8 cellular contexts compared by ENCODE assay signal in genomic region chr13:51832471-51833152, GRCh38. TPM values are rescaled to one million over a fixed set of nuclear protein-coding genes. Genes with fewer than 3 reads are reported as not detected.
DNase-seq lines count a peak whose midpoint lies in the region; ATAC-seq, FAIRE-seq and TF ChIP-seq lines count a peak whose summit lies in the region.

No MANE protein-coding gene starts in this region.

- H3K4me3 ChIP-seq in PC-3 (ENCODE audit: low read length), result no peak overlapping the region
- H3K4me3 ChIP-seq in ascending aorta, result no peak overlapping the region

- peaks cover 2% of the 10 kb centered on the region for H3K27me3 Mint-ChIP-seq in mesothelial cell of epicardium (ENCODE audit: low read depth)

- CTCF ChIA-PET in PC-3 (lab: Charles Lee), result no interaction called here

- H3K4me2 ChIP-seq in PC-3 (ENCODE audit: low read length), result no peak overlapping the region

- H3K27ac ChIP-seq in PC-3 (ENCODE audit: low read length) (no peak overlapping the region), ascending aorta (no peak overlapping the region)

- ATAC-seq in GM18502 (IDR thresholded peaks at IDR 0.05; ENCODE audit: poor library complexity, unreplicated experiment) (peak; percentile 84), HG02981 (IDR thresholded peaks at IDR 0.05; ENCODE audit: unreplicated experiment) (peak; percentile 68), PC-3 (0 out of 2 replicates have a peak, but pooled peaks have one; percentile 46)

- H4K20me1 ChIP-seq in PC-3 (ENCODE audit: low read length), result no peaks in the 10 kb centered on the region

- H3K36me3 ChIP-seq in PC-3 (ENCODE audit: low read depth, low read length) (no peaks in the 10 kb centered on the region), ascending aorta (no peaks in the 10 kb centered on the region)

- H3K79me2 ChIP-seq in PC-3 (ENCODE audit: low read length), result no peaks in the 10 kb centered on the region

- H3K27me3 ChIP-seq in PC-3 (ENCODE audit: low read length) (0 out of 2 replicates have a peak, but pooled peaks cover 6% of the 10 kb centered on the region), ascending aorta (no peaks in the 10 kb centered on the region)

- BruUV-seq in PC-3 (replicated peaks; lab: Mats Ljungman, UMichigan), result no TSS peak

- no peaks in the 10 kb centered on the region for H3K9me3 Mint-ChIP-seq in mesothelial cell of epicardium

- no peaks in the 10 kb centered on the region for H3K36me3 Mint-ChIP-seq in mesothelial cell of epicardium

- H3K9me2 ChIP-seq in PC-3 (replicated peaks; ENCODE audit: low read length), result no peaks in the 10 kb centered on the region

- no peaks in the 10 kb centered on the region for H3K9me3 ChIP-seq in PC-3 (ENCODE audit: low read length)
- H3K9me3 ChIP-seq in ascending aorta, result no peaks in the 10 kb centered on the region

- TF ChIP-seq CTCF in AG09319 (IDR thresholded peaks at IDR 0.05; ENCODE audit: low read depth, low read length), result peak; percentile 57
- peak; percentile 32; the same call in 1 of the 2 replicates for TF ChIP-seq CTCF in PC-3 (conservative IDR thresholded peaks at IDR 0.05; ENCODE audit: low read depth, low read length)
- peak; percentile 18 to 53 (median 33) for TF ChIP-seq CTCF in ascending aorta (IDR thresholded peaks at IDR 0.05)
- no peak for TF ChIP-seq CTCF in mesothelial cell of epicardium (IDR thresholded peaks at IDR 0.05; ENCODE audit: unreplicated experiment)

- H2AFZ ChIP-seq in PC-3 (ENCODE audit: low read length), result no peak overlapping the region

- intact Hi-C loops in PC-3 (cut with micrococcal nuclease) (no loop called here), ascending aorta (cut with DNase I) (no loop called here)

- no peaks in the 10 kb centered on the region for H3F3A ChIP-seq in PC-3 (ENCODE audit: low read length, unreplicated experiment)

- no peak for DNase-seq in AG09319 (ENCODE audit: extremely low read depth, low read depth)
- peak; percentile 17 for DNase-seq in PC-3
- no peak for DNase-seq in ascending aorta (ENCODE audit: low spot score in 2 of 2)
- peak; percentile 57 for DNase-seq in islet precursor cell
- peak; percentile 18 for DNase-seq in urothelium cell line (ENCODE audit: low spot score)
- DNase-seq in mesothelial cell of epicardium (ENCODE audit: low spot score in 2 of 2, unreplicated experiment in 2 of 2), result no peak

- H3K4me1 Mint-ChIP-seq in mesothelial cell of epicardium, result peaks cover 2% of the 10 kb centered on the region

- no peak for FAIRE-seq in urothelium cell line (lab: Jason Lieb, UNC)

- no peak overlapping the region for H3K27ac Mint-ChIP-seq in mesothelial cell of epicardium

- POLR2A ChIA-PET in PC-3 (lab: Charles Lee; ENCODE audit: unreplicated experiment), result no interaction called here

- no peak overlapping the region for H3K9ac ChIP-seq in PC-3 (ENCODE audit: low read length)

- H3K4me1 ChIP-seq in PC-3 (ENCODE audit: insufficient read depth, low read length), result no peaks in the 10 kb centered on the region
- H3K4me1 ChIP-seq in ascending aorta, result no peaks in the 10 kb centered on the region

- no peak overlapping the region for H3K4me3 Mint-ChIP-seq in mesothelial cell of epicardium

RNA-seq across cellular contexts. Expression of gene TMEM272, which starts 12.4 kb away (rescaled TPM):
- total RNA-seq in PC-3 (2014; rRNA removed) (0.06 and 0.07 TPM in 2 replicates), ascending aorta (not detected), mesothelial cell of epicardium (2.2 to 2.9 TPM (median 2.9 TPM) in 3 replicates)

RNA-seq across cellular contexts. Expression of gene DHRS12, which starts 28.6 kb away (rescaled TPM):
- total RNA-seq in PC-3 (2014; rRNA removed), result 1.2 and 2.6 TPM in 2 replicates
- total RNA-seq in ascending aorta, result 7.9 TPM
- 14.4 to 17.3 TPM (median 16.0 TPM) in 3 replicates for total RNA-seq in mesothelial cell of epicardium

RNA-seq across cellular contexts. Expression of gene CCDC70, which starts 29.2 kb away (rescaled TPM):
- total RNA-seq in PC-3 (2014; rRNA removed) (not detected in 2 replicates), ascending aorta (not detected), mesothelial cell of epicardium (not detected in 3 replicates)

Comparison
In these comparisons a context has a peak if more than half of its experiments do, and no peak if none do; other contexts are left out.
1. DNase-seq: peak in PC-3 (single experiment), islet precursor cell (single experiment) and urothelium cell line (single experiment); none in AG09319 (single experiment), ascending aorta (0 of 2) and mesothelial cell of epicardium (0 of 2).
2. Peak in every context shown above with its lines, with median percentiles within 50 percentile points of each other: ATAC-seq.